In the genomic region with DNA sequence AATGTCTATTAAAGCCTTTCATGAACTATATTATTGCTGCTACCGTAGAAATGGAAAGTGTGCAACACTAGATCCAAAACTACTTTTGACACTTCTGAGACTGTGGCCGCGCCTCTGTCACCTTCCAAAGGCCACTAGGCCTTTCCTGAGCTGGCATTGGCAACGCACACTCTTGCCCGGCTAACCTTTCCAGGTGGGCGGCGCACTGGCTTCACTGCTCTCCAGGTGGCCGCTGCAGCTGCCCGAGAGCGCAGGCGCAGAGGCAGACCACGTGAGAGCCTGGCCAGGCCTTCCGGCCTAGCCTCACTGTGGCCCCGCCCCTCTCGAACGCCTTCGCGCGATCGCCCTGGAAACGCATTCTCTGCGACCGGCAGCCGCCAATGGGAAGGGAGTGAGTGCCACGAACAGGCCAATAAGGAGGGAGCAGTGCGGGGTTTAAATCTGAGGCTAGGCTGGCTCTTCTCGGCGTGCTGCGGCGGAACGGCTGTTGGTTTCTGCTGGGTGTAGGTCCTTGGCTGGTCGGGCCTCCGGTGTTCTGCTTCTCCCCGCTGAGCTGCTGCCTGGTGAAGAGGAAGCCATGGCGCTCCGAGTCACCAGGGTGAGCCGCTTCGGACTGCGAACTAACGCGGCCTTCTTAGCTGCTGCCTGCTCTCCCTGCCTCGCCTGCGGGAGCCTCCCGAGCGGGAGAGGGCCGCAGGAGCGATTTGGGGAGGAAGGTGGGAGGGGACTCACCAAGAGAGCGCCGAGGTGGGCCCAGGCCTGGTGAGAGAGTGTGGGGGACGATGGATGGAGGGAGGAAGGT, we compare ENCODE assay signal across 8 cellular contexts. TPM values are rescaled to one million over a fixed set of nuclear protein-coding genes. Genes with fewer than 3 reads are reported as not detected.
DNase-seq lines count a peak whose midpoint lies in the region; ATAC-seq and TF ChIP-seq lines count a peak whose summit lies in the region.

CCNB1 (plus strand) TSS at position 465 of the 802 bp plus-strand sequence; CDS start at position 578, 113 bp downstream.

- H3K4me3 ChIP-seq in OCI-LY3 (ENCODE audit: low read length) = peak within 1 kb of the TSS; percentile 99

- H2AFZ ChIP-seq in OCI-LY3 (ENCODE audit: low read depth, low read length) = peak within 1 kb of the TSS; percentile 86

- H3K79me2 ChIP-seq in OCI-LY3 (ENCODE audit: low read length) = peaks cover 35% of the 10 kb centered on the region

- peak within 1 kb of the TSS; percentile 58 for H3K27ac Mint-ChIP-seq in endothelial cell (ENCODE audit: unreplicated experiment)

- H3K4me1 ChIP-seq in OCI-LY3 (ENCODE audit: low read length) = peaks cover 14% of the 10 kb centered on the region

- peak within 1 kb of the TSS; percentile 98 for H3K9ac ChIP-seq in OCI-LY3 (ENCODE audit: low read length)

- H3K27me3 Mint-ChIP-seq in endothelial cell (ENCODE audit: unreplicated experiment) = peaks cover 13% of the 10 kb centered on the region

- H3K27me3 ChIP-seq in OCI-LY3 (ENCODE audit: low read depth, low read length) = no peaks in the 10 kb centered on the region

- peak; percentile 99 for ATAC-seq in GM21528 (IDR thresholded peaks at IDR 0.05; ENCODE audit: low FRiP score, unreplicated experiment)

- peaks cover 4% of the 10 kb centered on the region for H3K36me3 Mint-ChIP-seq in endothelial cell (ENCODE audit: low read depth, unreplicated experiment)

- no peaks in the 10 kb centered on the region for H3K9me3 ChIP-seq in OCI-LY3 (ENCODE audit: insufficient read depth, low read length)

- TF ChIP-seq CTCF in OCI-LY3 (IDR thresholded peaks at IDR 0.05; ENCODE audit: low read depth, low read length) (no peak), endothelial cell (IDR thresholded peaks at IDR 0.05; ENCODE audit: unreplicated experiment) (no peak)

- peak within 1 kb of the TSS; percentile 98 for H3K4me3 Mint-ChIP-seq in endothelial cell (ENCODE audit: unreplicated experiment)

- H4K20me1 ChIP-seq in OCI-LY3 (ENCODE audit: insufficient read depth, low read length) = no peaks in the 10 kb centered on the region

- peak within 1 kb of the TSS; percentile 92 for H3K4me2 ChIP-seq in OCI-LY3 (ENCODE audit: low read length)

- DNase-seq in DMS 273 treated with DMSO at 0.1 percent for 48 hours (lab: John Stamatoyannopoulos, UW) (peak; percentile 95), HuH-7.5 (ENCODE audit: low spot score) (peak; percentile 94), endothelial cell (ENCODE audit: low spot score) (peak; percentile 98), midbrain (lab: John Stamatoyannopoulos, UW) (peak; percentile 98)
- DNase-seq in activated CD8-positive, alpha-beta memory T cell treated with anti-CD3 and anti-CD28 coated beads, Interleukin-2, amount 50 U/mL, for 4 hours = peak; percentile 97
- DNase-seq in stimulated activated CD8-positive, alpha-beta memory T cell treated with anti-CD3 and anti-CD28 coated beads, Interleukin-15, amount 100 ng/mL, for 48 hours (ENCODE audit: low read depth in 2 of 2) = peak; percentile 98 to 99

- peak within 1 kb of the TSS; percentile 82 for H3K27ac ChIP-seq in OCI-LY3 (ENCODE audit: low read length)

- peaks cover 20% of the 10 kb centered on the region for H3K4me1 Mint-ChIP-seq in endothelial cell (ENCODE audit: unreplicated experiment)

- peaks cover 28% of the 10 kb centered on the region for H3K36me3 ChIP-seq in OCI-LY3 (replicated peaks; ENCODE audit: low read depth, low read length)

- H3K9me3 Mint-ChIP-seq in endothelial cell (ENCODE audit: unreplicated experiment) = no peaks in the 10 kb centered on the region

RNA-seq across cellular contexts. Expression of gene CCNB1, which starts in this region (rescaled TPM):
- total RNA-seq in endothelial cell (ENCODE audit: unreplicated experiment) = 42.7 TPM

Comparison
In these comparisons a context has a peak if more than half of its experiments do, and no peak if none do; other contexts are left out.
1. Peak in every context shown above with its lines: DNase-seq, ATAC-seq, H3K4me3 ChIP-seq and H3K27ac ChIP-seq.